6 cellular contexts compared by ENCODE assay signal in the genomic region with DNA sequence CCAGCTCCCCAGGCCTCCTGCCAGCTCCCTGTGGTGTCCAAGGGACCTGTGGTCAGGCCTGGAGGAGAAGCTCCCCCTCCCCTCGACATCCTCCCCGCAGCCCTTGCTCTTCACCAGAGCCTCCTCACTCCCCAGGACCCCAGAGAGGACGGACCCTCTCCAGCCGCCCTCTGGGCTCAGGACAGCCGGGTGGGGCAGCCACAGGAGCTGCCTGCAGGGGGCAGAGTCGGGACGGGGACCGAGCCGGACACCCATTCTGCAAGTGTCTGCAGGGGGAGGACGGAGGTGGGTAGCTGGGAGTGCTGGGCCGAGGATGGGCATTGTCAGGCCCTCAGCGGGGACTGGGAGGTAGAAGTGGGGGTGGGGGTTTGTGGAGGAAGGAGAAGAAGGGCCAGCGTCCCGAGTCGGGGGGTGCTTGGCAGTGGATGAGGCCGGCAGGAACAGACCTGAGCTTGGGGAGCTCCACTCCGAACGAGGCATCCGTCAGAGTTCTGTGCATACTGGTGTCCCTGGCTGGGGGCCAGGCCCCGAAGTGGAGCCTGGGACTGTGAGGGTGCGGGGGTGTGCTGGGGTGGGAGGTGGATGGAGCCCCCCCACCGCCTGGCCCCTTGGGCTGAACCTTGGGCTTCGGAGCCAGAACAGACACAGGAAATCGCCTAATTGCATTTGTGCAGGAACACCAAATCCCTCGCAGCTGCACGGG. TPM values are rescaled to one million over a fixed set of nuclear protein-coding genes. Genes with fewer than 3 reads are reported as not detected.
DNase-seq lines count a peak whose midpoint lies in the region; ATAC-seq, FAIRE-seq and TF ChIP-seq lines count a peak whose summit lies in the region.

No MANE protein-coding gene starts in this region.

- in situ Hi-C loops in Panc1 (cut with HindIII; ENCODE audit: low pct_unique_long_range_greater_than_20kb, low sequenced_read_pairs) = no loop called here

- peaks cover 26% of the 10 kb centered on the region for H3K27me3 Mint-ChIP-seq in Calu3 (ENCODE audit: unreplicated experiment)

- H3K4me3 Mint-ChIP-seq in Calu3 (ENCODE audit: low read depth, unreplicated experiment) = no peak overlapping the region

- no peak overlapping the region for H3K27ac Mint-ChIP-seq in Calu3 (ENCODE audit: unreplicated experiment)

- peak; percentile 56 for TF ChIP-seq CTCF in Calu3 (IDR thresholded peaks at IDR 0.05; ENCODE audit: unreplicated experiment)
- TF ChIP-seq CTCF in Panc1 (IDR thresholded peaks at IDR 0.05) = peak; percentile 93

- no peaks in the 10 kb centered on the region for H3K9me3 ChIP-seq in Panc1 (ENCODE audit: control insufficient read depth, insufficient read depth, low read depth, low read length)

- peaks cover 34% of the 10 kb centered on the region for H3K4me1 ChIP-seq in Panc1 (ENCODE audit: control insufficient read depth, insufficient read depth, low read length)

- FAIRE-seq in H54 (lab: Jason Lieb, UNC) = no peak

- POLR2A ChIA-PET in Panc1 (lab: Charles Lee) = interaction anchor here (0.6 kb wide), 3 partner anchors 78 to 336 kb away, joined by 3 to 13 read pairs (median 4); no protein-coding TSS in a partner anchor

- intact Hi-C loops in Calu3 (cut with micrococcal nuclease; ENCODE audit: unreplicated experiment) = no loop called here
- intact Hi-C loops in Panc1 (cut with micrococcal nuclease; ENCODE audit: unreplicated experiment) = no loop called here

- H3K4me1 Mint-ChIP-seq in Calu3 (ENCODE audit: low read depth, unreplicated experiment) = no peaks in the 10 kb centered on the region

- H3K36me3 Mint-ChIP-seq in Calu3 (ENCODE audit: insufficient read depth, unreplicated experiment) = peaks cover 11% of the 10 kb centered on the region

- peak overlapping the region; percentile 44; the same call in 1 of the 2 replicates for H3K27ac ChIP-seq in Panc1 (ENCODE audit: low read length)

- H3K36me3 ChIP-seq in Panc1 (ENCODE audit: control insufficient read depth, insufficient read depth, low read length) = no peaks in the 10 kb centered on the region

- BruUV-seq in Calu3 (replicated peaks; lab: Mats Ljungman, UMichigan) (no TSS peak), Panc1 (replicated peaks; lab: Mats Ljungman, UMichigan) (no TSS peak)

- TF ChIP-seq POLR2A in H54 (IDR thresholded peaks at IDR 0.05; ENCODE audit: low read depth, low read length) = no peak

- no peak overlapping the region for H3K4me3 ChIP-seq in Panc1 (ENCODE audit: low read depth in 2 of 2, low read length in 2 of 2)

- CTCF ChIA-PET in Calu3 (lab: Charles Lee) = interaction anchor here (0.6 to 1.3 kb wide), 5 partner anchors 41 to 275 kb away, joined by 3 to 5 read pairs (median 3); no protein-coding TSS in a partner anchor
- CTCF ChIA-PET in Panc1 (lab: Charles Lee) = interaction anchor here (0.5 to 2.7 kb wide), 17 partner anchors 15 to 302 kb away, joined by 3 to 13 read pairs (median 4); a partner anchor contains a TSS

- DNase-seq in Calu3 (peak; percentile 72), Panc1 (ENCODE audit: low read depth, low spot score) (no peak), hepatic stellate cell (ENCODE audit: low spot score) (peak; percentile 58), H54 (ENCODE audit: insufficient read length, low spot score) (no peak), NCI-H2029 (lab: John Stamatoyannopoulos, UW) (no peak)

- ATAC-seq in Panc1 = no peak
- no peak for ATAC-seq in GM21737 (IDR thresholded peaks at IDR 0.05; ENCODE audit: unreplicated experiment)

- no peaks in the 10 kb centered on the region for H3K9me3 Mint-ChIP-seq in Calu3 (ENCODE audit: low read depth, unreplicated experiment)

- H3K27me3 ChIP-seq in Panc1 (ENCODE audit: control insufficient read depth, insufficient read depth, low read length) = no peaks in the 10 kb centered on the region

RNA-seq across cellular contexts. Expression of a gene that starts 15.2 kb away (rescaled TPM):
- not detected in 2 replicates for total RNA-seq in Calu3 (2022)
- total RNA-seq in Panc1 (2021; ENCODE audit: unreplicated experiment) = not detected
- not detected for polyA plus RNA-seq in Panc1 (2012; ENCODE audit: insufficient read length)

RNA-seq across cellular contexts. Expression of a gene that starts 23.6 kb away (rescaled TPM):
- total RNA-seq in Calu3 (2022) (not detected in 2 replicates), Panc1 (2021; ENCODE audit: unreplicated experiment) (0.90 TPM)
- 1.3 TPM for polyA plus RNA-seq in Panc1 (2012; ENCODE audit: insufficient read length)

RNA-seq across cellular contexts. Expression of a gene that starts 37.7 kb away (rescaled TPM):
- total RNA-seq in Calu3 (2022) (1.3 and 1.4 TPM in 2 replicates), Panc1 (2021; ENCODE audit: unreplicated experiment) (0.46 TPM)
- polyA plus RNA-seq in Panc1 (2012; ENCODE audit: insufficient read length) = 0.64 TPM

RNA-seq across cellular contexts. Expression of a gene that starts 41.7 kb away (rescaled TPM):
- total RNA-seq in Calu3 (2022) (5.8 and 7.1 TPM in 2 replicates), Panc1 (2021; ENCODE audit: unreplicated experiment) (3.5 TPM)
- 1.9 TPM for polyA plus RNA-seq in Panc1 (2012; ENCODE audit: insufficient read length)

RNA-seq across cellular contexts. Expression of a gene that starts 43.0 kb away (rescaled TPM):
- not detected in 2 replicates for total RNA-seq in Calu3 (2022)
- total RNA-seq in Panc1 (2021; ENCODE audit: unreplicated experiment) = 0.41 TPM
- not detected for polyA plus RNA-seq in Panc1 (2012; ENCODE audit: insufficient read length)

Comparison
In these comparisons a context has a peak if more than half of its experiments do, and no peak if none do; other contexts are left out.
1. DNase-seq: peak in Calu3 (single experiment) and hepatic stellate cell (single experiment); none in Panc1 (single experiment), H54 (single experiment) and NCI-H2029 (single experiment).